Comparison of ENCODE assay signal across 10 cellular contexts in genomic region chr9:97852399-97853055, GRCh38. TPM values are rescaled to one million over a fixed set of nuclear protein-coding genes. Genes with fewer than 3 reads are reported as not detected.
DNase-seq lines count a peak whose midpoint lies in the region; TF ChIP-seq lines count a peak whose summit lies in the region.
"Had no signal": no experiment of that assay in that cellular context is flagged by ENCODE, and none has a peak within 500 bp of the region (broad histone marks: within the 10 kb centered on the region; RNA-seq: fewer than 3 reads in every experiment).

No MANE protein-coding gene starts in this region.

- no peak overlapping the region for H3K9ac ChIP-seq in iPS-20b (ENCODE audit: low read depth, low read length)

- no peak overlapping the region for H3K27ac ChIP-seq in WERI-Rb-1
- no peak overlapping the region for H3K27ac ChIP-seq in iPS-20b (ENCODE audit: low read length)
- no peak overlapping the region for H3K27ac ChIP-seq in suprapubic skin

- no peak for TF ChIP-seq EP300 in suprapubic skin (IDR thresholded peaks at IDR 0.05)

- H3K9me3 Mint-ChIP-seq in activated CD4-positive, alpha-beta memory T cell treated with anti-CD3 and anti-CD28 coated beads for 36 hours = no peaks in the 10 kb centered on the region
- H3K9me3 Mint-ChIP-seq in activated CD4-positive, alpha-beta memory T cell treated with anti-CD3 and anti-CD28 coated beads, Interleukin-2, amount 10 ng/mL, durations not matched to agents 7 days and 5 days = no peaks in the 10 kb centered on the region
- H3K9me3 Mint-ChIP-seq in activated T-helper 2 cell treated with anti-CD3 and anti-CD28 coated beads, Interferon-gamma antibody, Interleukin-2, Interleukin-4, amounts not matched to agents 10 μg/mL and 5 μg/mL and 100 μg/mL, durations not matched to agents 14 hours and 24 hours and 36 hours = no peaks in the 10 kb centered on the region

- no peak for TF ChIP-seq POLR2A in suprapubic skin (IDR thresholded peaks at IDR 0.05)

- H3K27me3 Mint-ChIP-seq in activated CD4-positive, alpha-beta memory T cell treated with anti-CD3 and anti-CD28 coated beads for 36 hours = peaks cover 74% of the 10 kb centered on the region
- peaks cover 80% of the 10 kb centered on the region for H3K27me3 Mint-ChIP-seq in activated CD4-positive, alpha-beta memory T cell treated with anti-CD3 and anti-CD28 coated beads, Interleukin-2, amount 10 ng/mL, durations not matched to agents 7 days and 5 days
- H3K27me3 Mint-ChIP-seq in activated T-helper 2 cell treated with anti-CD3 and anti-CD28 coated beads, Interferon-gamma antibody, Interleukin-2, Interleukin-4, amounts not matched to agents 10 μg/mL and 5 μg/mL and 100 μg/mL, durations not matched to agents 14 hours and 24 hours and 36 hours (ENCODE audit: low read depth) = peaks cover 76% of the 10 kb centered on the region

- H3K4me3 Mint-ChIP-seq in activated CD4-positive, alpha-beta memory T cell treated with anti-CD3 and anti-CD28 coated beads for 36 hours = peak overlapping the region; percentile 20
- H3K4me3 Mint-ChIP-seq in activated CD4-positive, alpha-beta memory T cell treated with anti-CD3 and anti-CD28 coated beads, Interleukin-2, amount 10 ng/mL, durations not matched to agents 7 days and 5 days = no peak overlapping the region
- H3K4me3 Mint-ChIP-seq in activated T-helper 2 cell treated with anti-CD3 and anti-CD28 coated beads, Interferon-gamma antibody, Interleukin-2, Interleukin-4, amounts not matched to agents 10 μg/mL and 5 μg/mL and 100 μg/mL, durations not matched to agents 14 hours and 24 hours and 36 hours (ENCODE audit: low read depth) = no peak overlapping the region

- peaks cover 6% of the 10 kb centered on the region for H3K36me3 ChIP-seq in WERI-Rb-1
- H3K36me3 ChIP-seq in iPS-20b (ENCODE audit: insufficient read depth, low read depth, low read length) = no peaks in the 10 kb centered on the region
- no peaks in the 10 kb centered on the region for H3K36me3 ChIP-seq in suprapubic skin

- H3K4me3 ChIP-seq in WERI-Rb-1 (ENCODE audit: low read depth, low read length) = peak overlapping the region; percentile 55
- peak overlapping the region; percentile 40; the same call in 1 of the 2 replicates for H3K4me3 ChIP-seq in iPS-20b (ENCODE audit: low read length)
- H3K4me3 ChIP-seq in suprapubic skin = peak overlapping the region; percentile 50

- H3K27ac Mint-ChIP-seq in activated CD4-positive, alpha-beta memory T cell treated with anti-CD3 and anti-CD28 coated beads for 36 hours = no peak overlapping the region
- no peak overlapping the region for H3K27ac Mint-ChIP-seq in activated CD4-positive, alpha-beta memory T cell treated with anti-CD3 and anti-CD28 coated beads, Interleukin-2, amount 10 ng/mL, durations not matched to agents 7 days and 5 days
- no peak overlapping the region for H3K27ac Mint-ChIP-seq in activated T-helper 2 cell treated with anti-CD3 and anti-CD28 coated beads, Interferon-gamma antibody, Interleukin-2, Interleukin-4, amounts not matched to agents 10 μg/mL and 5 μg/mL and 100 μg/mL, durations not matched to agents 14 hours and 24 hours and 36 hours

- H3K4me1 Mint-ChIP-seq in activated CD4-positive, alpha-beta memory T cell treated with anti-CD3 and anti-CD28 coated beads for 36 hours (ENCODE audit: low read depth) = peaks cover 27% of the 10 kb centered on the region
- H3K4me1 Mint-ChIP-seq in activated CD4-positive, alpha-beta memory T cell treated with anti-CD3 and anti-CD28 coated beads, Interleukin-2, amount 10 ng/mL, durations not matched to agents 7 days and 5 days = peaks cover 28% of the 10 kb centered on the region
- H3K4me1 Mint-ChIP-seq in activated T-helper 2 cell treated with anti-CD3 and anti-CD28 coated beads, Interferon-gamma antibody, Interleukin-2, Interleukin-4, amounts not matched to agents 10 μg/mL and 5 μg/mL and 100 μg/mL, durations not matched to agents 14 hours and 24 hours and 36 hours (ENCODE audit: low read depth) = peaks cover 12% of the 10 kb centered on the region

- no peaks in the 10 kb centered on the region for H3K36me3 Mint-ChIP-seq in activated CD4-positive, alpha-beta memory T cell treated with anti-CD3 and anti-CD28 coated beads for 36 hours
- no peaks in the 10 kb centered on the region for H3K36me3 Mint-ChIP-seq in activated CD4-positive, alpha-beta memory T cell treated with anti-CD3 and anti-CD28 coated beads, Interleukin-2, amount 10 ng/mL, durations not matched to agents 7 days and 5 days (ENCODE audit: low read depth)
- H3K36me3 Mint-ChIP-seq in activated T-helper 2 cell treated with anti-CD3 and anti-CD28 coated beads, Interferon-gamma antibody, Interleukin-2, Interleukin-4, amounts not matched to agents 10 μg/mL and 5 μg/mL and 100 μg/mL, durations not matched to agents 14 hours and 24 hours and 36 hours (ENCODE audit: low read depth) = peaks cover 4% of the 10 kb centered on the region

- H3K9me3 ChIP-seq in WERI-Rb-1 (ENCODE audit: severe bottlenecking) (no peaks in the 10 kb centered on the region), iPS-20b (ENCODE audit: insufficient read depth, low read depth, low read length) (peaks cover 17% of the 10 kb centered on the region; the same call in 1 of the 2 replicates), suprapubic skin (no peaks in the 10 kb centered on the region)

- H3K4me1 ChIP-seq in iPS-20b (ENCODE audit: insufficient read depth, low read length) = 0 out of 2 replicates have a peak, but pooled peaks cover 4% of the 10 kb centered on the region
- H3K4me1 ChIP-seq in suprapubic skin = peaks cover 52% of the 10 kb centered on the region

- intact Hi-C loops in activated CD4-positive, alpha-beta memory T cell treated with anti-CD3 and anti-CD28 coated beads for 36 hours (cut with micrococcal nuclease) = no loop called here
- intact Hi-C loops in activated T-helper 2 cell treated with anti-CD3 and anti-CD28 coated beads, Interferon-gamma antibody, Interleukin-2, Interleukin-4, amounts not matched to agents 10 μg/mL and 5 μg/mL and 100 μg/mL, durations not matched to agents 14 hours and 24 hours and 36 hours (cut with micrococcal nuclease) = loop anchor here (5.0 kb wide), 2 partner anchors 140 to 350 kb away; partner anchors contain the start of gene TMOD1

- POLR2A ChIA-PET in activated CD4-positive, alpha-beta memory T cell treated with anti-CD3 and anti-CD28 coated beads for 36 hours (lab: Charles Lee) = no interaction called here
- POLR2A ChIA-PET in activated CD4-positive, alpha-beta memory T cell treated with anti-CD3 and anti-CD28 coated beads, Interleukin-2, amount 10 ng/mL, durations not matched to agents 7 days and 5 days (lab: Charles Lee) = no interaction called here

- CTCF ChIA-PET in activated CD4-positive, alpha-beta memory T cell treated with anti-CD3 and anti-CD28 coated beads for 36 hours (lab: Charles Lee) = interaction anchor here (1.2 to 1.8 kb wide), 2 partner anchors 11 to 51 kb away, joined by 5 read pairs; no protein-coding TSS in a partner anchor
- CTCF ChIA-PET in activated CD4-positive, alpha-beta memory T cell treated with anti-CD3 and anti-CD28 coated beads, Interleukin-2, amount 10 ng/mL, durations not matched to agents 7 days and 5 days (lab: Charles Lee) = interaction anchor here (0.7 kb wide), 1 partner anchor 14 kb away, joined by 3 read pairs; no protein-coding TSS in a partner anchor

- no peak for TF ChIP-seq CTCF in WERI-Rb-1 (IDR thresholded peaks at IDR 0.05; ENCODE audit: low read depth, low read length)
- TF ChIP-seq CTCF in suprapubic skin (IDR thresholded peaks at IDR 0.05) = no peak

- DNase-seq in activated CD4-positive, alpha-beta memory T cell treated with anti-CD3 and anti-CD28 coated beads for 36 hours = no peak
- no peak for DNase-seq in activated CD4-positive, alpha-beta memory T cell treated with anti-CD3 and anti-CD28 coated beads, Interleukin-2, amount 10 ng/mL, durations not matched to agents 7 days and 5 days
- DNase-seq in WERI-Rb-1 (peak; percentile 41), suprapubic skin (ENCODE audit: low spot score in 2 of 2) (no peak), GM19238 (ENCODE audit: insufficient read length, low spot score) (no peak), pons (ENCODE audit: low spot score) (no peak)
- DNase-seq in activated T-helper 2 cell treated with anti-CD3 and anti-CD28 coated beads, Interferon-gamma antibody, Interleukin-2, Interleukin-4, amounts not matched to agents 10 μg/mL and 5 μg/mL and 100 μg/mL, durations not matched to agents 14 hours and 24 hours and 36 hours (ENCODE audit: low spot score) = no peak
- DNase-seq: stimulated activated naive CD4-positive, alpha-beta T cell treated with Interleukin-2 at 50 U/mL for 16 hours had no signal

- peaks cover 56% of the 10 kb centered on the region for H3K27me3 ChIP-seq in WERI-Rb-1 (ENCODE audit: insufficient read depth, low read depth, severe bottlenecking)
- H3K27me3 ChIP-seq in iPS-20b (ENCODE audit: insufficient read depth, low read length) = peaks cover 100% of the 10 kb centered on the region
- H3K27me3 ChIP-seq in suprapubic skin = peaks cover 100% of the 10 kb centered on the region

- whole genome bisulfite sequencing in suprapubic skin = 9% methylated on average over 13 of the region's 34 CpGs

RNA-seq across cellular contexts. Expression of gene FOXE1, which starts 0.5 kb away (rescaled TPM):
- not detected for total RNA-seq in activated CD4-positive, alpha-beta memory T cell treated with anti-CD3 and anti-CD28 coated beads for 36 hours
- total RNA-seq in activated CD4-positive, alpha-beta memory T cell treated with anti-CD3 and anti-CD28 coated beads, Interleukin-2, amount 10 ng/mL, durations not matched to agents 7 days and 5 days = not detected
- total RNA-seq in suprapubic skin = 1 to 10 TPM in 3 of 4 donors, under 1 TPM in 1; 0.48 to 3.9 (median 2.0) TPM
- total RNA-seq in activated T-helper 2 cell treated with anti-CD3 and anti-CD28 coated beads, Interferon-gamma antibody, Interleukin-2, Interleukin-4, amounts not matched to agents 10 μg/mL and 5 μg/mL and 100 μg/mL, durations not matched to agents 14 hours and 24 hours and 36 hours = not detected in 2 replicates
- total RNA-seq: chondrocyte had no signal
